In the genomic region with DNA sequence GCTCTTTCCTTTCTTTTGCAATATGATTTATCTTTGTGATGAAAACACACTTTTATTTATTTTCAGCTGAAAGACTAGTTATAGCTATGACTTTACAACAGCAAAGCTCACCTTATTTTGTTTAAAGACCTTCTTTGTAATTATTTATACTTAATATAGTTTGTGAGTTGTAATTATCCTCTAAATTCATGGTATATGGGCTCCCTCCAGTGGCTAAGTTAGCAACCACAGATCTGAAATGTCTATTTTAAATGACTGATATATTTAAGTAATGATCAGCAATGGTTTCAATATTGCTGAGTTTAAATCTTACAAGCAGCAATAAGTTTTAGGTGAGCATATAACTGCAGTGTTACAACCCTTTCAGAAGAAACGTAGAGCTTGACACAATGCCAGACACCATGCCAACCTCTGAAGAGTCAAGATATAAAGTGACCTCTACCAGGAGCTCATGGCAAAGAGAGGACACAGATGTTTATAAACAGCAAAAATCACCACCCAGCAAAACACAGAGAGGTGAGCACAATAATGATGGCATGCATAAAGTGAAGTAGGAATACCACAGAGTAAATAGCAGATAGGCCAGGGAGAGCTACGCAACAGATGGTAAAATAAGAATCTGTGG, we compare ENCODE assay signal across 9 cellular contexts.
DNase-seq lines count a peak whose midpoint lies in the region; ATAC-seq, FAIRE-seq and TF ChIP-seq lines count a peak whose summit lies in the region.
"Had no signal": no experiment of that assay in that cellular context is flagged by ENCODE, and none has a peak within 500 bp of the region (broad histone marks: within the 10 kb centered on the region; RNA-seq: fewer than 3 reads in every experiment).

No MANE protein-coding gene starts in this region.

- no peak overlapping the region for H3K27ac ChIP-seq in K562 (ENCODE audit: extremely low read depth, low read depth, low read length)
- H3K27ac ChIP-seq in ovary: no peak overlapping the region
- H3K27ac ChIP-seq: skin epidermis had no signal

- no peaks in the 10 kb centered on the region for H3K36me3 ChIP-seq in K562 (ENCODE audit: control insufficient read depth, insufficient read depth, low read length)
- no peaks in the 10 kb centered on the region for H3K36me3 ChIP-seq in MG63
- H3K36me3 ChIP-seq in ovary: no peaks in the 10 kb centered on the region

- CTCF ChIA-PET in K562 (lab: Yijun Ruan, JAX; ENCODE audit: low intra/inter-chr PET ratio): no interaction called here

- no peaks in the 10 kb centered on the region for H3K9me1 ChIP-seq in K562 (ENCODE audit: control insufficient read depth, insufficient read depth, low read length)

- peak; percentile 39 to 52 for TF ChIP-seq RAD21 in K562 (CRISPR knock-in tag; conservative IDR thresholded peaks at IDR 0.05 in 1 of 2, IDR thresholded peaks at IDR 0.05 in 1 of 2)

- H3K27me3 ChIP-seq in K562 (ENCODE audit: control insufficient read depth in 2 of 2, insufficient read depth in 2 of 2, low read length in 2 of 2) (no peaks in the 10 kb centered on the region), MG63 (no peaks in the 10 kb centered on the region), ovary (no peaks in the 10 kb centered on the region)

- no peaks in the 10 kb centered on the region for H3K79me2 ChIP-seq in K562 (ENCODE audit: control insufficient read depth, insufficient read depth, low read length)

- peak in 1 of 3 experiments; percentile 35; a peak in 2 of 6 replicates for TF ChIP-seq CTCF in K562 (IDR thresholded peaks at IDR 0.05 in 2 of 3, conservative IDR thresholded peaks at IDR 0.05 in 1 of 3; ENCODE audit: insufficient read depth in 2 of 3, low read depth in 1 of 3, low read length in 3 of 3)
- TF ChIP-seq CTCF in ovary (IDR thresholded peaks at IDR 0.05): no peak

- no peak overlapping the region for H3K4me2 ChIP-seq in K562 (ENCODE audit: insufficient read depth, low read length)

- WGBS in K562 (ENCODE audit: insufficient coverage, low coverage, missing lambda C conversion rate): 0% methylated on average over 2 of the region's 2 CpGs
- WGBS in ovary, 3 donors: 46 to 52% (median 50%) methylated on average over 2 of the region's 2 CpGs

- no TSS peak for BruUV-seq in K562 (replicated peaks; lab: Mats Ljungman, UMichigan)

- intact Hi-C loops in K562 (cut with micrococcal nuclease): loop anchor here (10.0 kb wide), 2 partner anchors 1550 to 1670 kb away; no protein-coding TSS in a partner anchor
- intact Hi-C loops in ovary (cut with DNase I): no loop called here

- H3K9me3 ChIP-seq in K562 (replicated peaks; ENCODE audit: control insufficient read depth, insufficient read depth, low read depth, low read length): no peaks in the 10 kb centered on the region
- H3K9me3 ChIP-seq in MG63: no peaks in the 10 kb centered on the region
- H3K9me3 ChIP-seq in ovary: no peaks in the 10 kb centered on the region

- peak; percentile 35 for DNase-seq in ACHN
- peak; percentile 2 for DNase-seq in HTR-8/SVneo (ENCODE audit: insufficient read length, low spot score)
- DNase-seq in K562 (ENCODE audit: extremely low read depth in 1 of 4, low spot score in 3 of 4): peak in 1 of 4 experiments; percentile 1
- DNase-seq in kidney tubule cell (ENCODE audit: low spot score): peak; percentile 43
- no peak for DNase-seq in MG63
- DNase-seq in ovary: no peak

- H4K20me1 ChIP-seq in K562 (replicated peaks; ENCODE audit: control insufficient read depth, insufficient read depth, low read length): no peaks in the 10 kb centered on the region

- ATAC-seq in K562: no peak
- ATAC-seq in GM21423 (IDR thresholded peaks at IDR 0.05; ENCODE audit: unreplicated experiment): no peak
- ATAC-seq in GM21360 (IDR thresholded peaks at IDR 0.05; ENCODE audit: unreplicated experiment): no peak

- H3K4me3 ChIP-seq in K562 (no peak overlapping the region), MG63 (no peak overlapping the region), ovary (no peak overlapping the region)
- H3K4me3 ChIP-seq: skin epidermis had no signal

- H3K9ac ChIP-seq in K562 (ENCODE audit: insufficient read depth in 1 of 2, low read depth in 2 of 2, low read length in 2 of 2): no peak overlapping the region

- TF ChIP-seq EP300 in K562 (IDR thresholded peaks at IDR 0.05; ENCODE audit: low read length): no peak
- TF ChIP-seq EP300 in ovary (IDR thresholded peaks at IDR 0.05): no peak

- H2AFZ ChIP-seq in K562 (ENCODE audit: low read depth, low read length): no peak overlapping the region

- in situ Hi-C loops in ACHN (cut with HindIII; ENCODE audit: low pct_ligation_motif_present, low pct_unique_long_range_greater_than_20kb, low sequenced_read_pairs): no loop called here
- in situ Hi-C loops in K562 (cut with MboI): no loop called here

- TF ChIP-seq POLR2A in K562 (conservative IDR thresholded peaks at IDR 0.05) (no peak), ovary (IDR thresholded peaks at IDR 0.05) (no peak)

- H3K4me1 ChIP-seq in K562 (replicated peaks in 1 of 2; ENCODE audit: control insufficient read depth in 2 of 2, insufficient read depth in 2 of 2, low read length in 2 of 2) (no peaks in the 10 kb centered on the region), ovary (ENCODE audit: insufficient read depth) (no peaks in the 10 kb centered on the region)

- FAIRE-seq in HTR-8/SVneo (lab: Jason Lieb, UNC) (no peak), K562 (lab: Jason Lieb, UNC) (no peak)

- POLR2A ChIA-PET in K562 (lab: Yijun Ruan, JAX): no interaction called here

TF ChIP-seq in K562, 482 proteins besides CTCF, POLR2A, EP300 and RAD21:
- TF ChIP-seq MAX (CRISPR knock-in tag; IDR thresholded peaks at IDR 0.05) (no peak), ZNF668 (CRISPR knock-in tag; IDR thresholded peaks at IDR 0.05) (no peak), PRMT5 (CRISPR knock-in tag; IDR thresholded peaks at IDR 0.05) (no peak), BCL6 (CRISPR knock-in tag; IDR thresholded peaks at IDR 0.05) (no peak), CBX3 (IDR thresholded peaks at IDR 0.05; ENCODE audit: borderline replicate concordance in 1 of 2, low read length in 2 of 2) (no peak), HNRNPL (IDR thresholded peaks at IDR 0.05; ENCODE audit: low read depth, low read length) (no peak), ZNF780A (CRISPR knock-in tag; IDR thresholded peaks at IDR 0.05) (no peak), FOXK1 (CRISPR knock-in tag; IDR thresholded peaks at IDR 0.05; ENCODE audit: borderline replicate concordance) (no peak), ZNF584 (CRISPR knock-in tag; IDR thresholded peaks at IDR 0.05; ENCODE audit: low read depth) (no peak), KHSRP (IDR thresholded peaks at IDR 0.05) (no peak), GTF2A2 (tag; IDR thresholded peaks at IDR 0.05) (no peak), STAT5B (CRISPR knock-in tag; IDR thresholded peaks at IDR 0.05) (no peak), MYBL2 (IDR thresholded peaks at IDR 0.05; ENCODE audit: low read depth) (no peak), MYBL2 (CRISPR knock-in tag; IDR thresholded peaks at IDR 0.05; ENCODE audit: borderline replicate concordance) (no peak), OTX1 (CRISPR knock-in tag; IDR thresholded peaks at IDR 0.05) (no peak), PYGO2 (tag; IDR thresholded peaks at IDR 0.05) (no peak), FUS (optimal IDR thresholded peaks at IDR 0.05; ENCODE audit: low read depth, low read length) (no peak), NCOR1 (IDR thresholded peaks at IDR 0.05) (no peak), ZNF75A (CRISPR knock-in tag; IDR thresholded peaks at IDR 0.05) (no peak), RUNX1 (IDR thresholded peaks at IDR 0.05; ENCODE audit: low read depth) (no peak), FOS (IDR thresholded peaks at IDR 0.05; ENCODE audit: extremely low read depth, insufficient read length) (no peak)

Comparison
In these comparisons a context has a peak if more than half of its experiments do, and no peak if none do; other contexts are left out.
1. DNase-seq: peak in ACHN (single experiment), HTR-8/SVneo (single experiment) and kidney tubule cell (single experiment); none in MG63 (single experiment) and ovary (0 of 5).